In genomic region chrX:37686348-37686736, GRCh38 we compare ENCODE assay signal across 9 cellular contexts. TPM values are rescaled to one million over a fixed set of nuclear protein-coding genes. Genes with fewer than 3 reads are reported as not detected.
DNase-seq lines count a peak whose midpoint lies in the region; ATAC-seq and TF ChIP-seq lines count a peak whose summit lies in the region.
"Had no signal": no experiment of that assay in that cellular context is flagged by ENCODE, and none has a peak within 500 bp of the region (broad histone marks: within the 10 kb centered on the region; RNA-seq: fewer than 3 reads in every experiment).

No MANE protein-coding gene starts in this region.

- H3K27ac Mint-ChIP-seq in Calu3 (ENCODE audit: unreplicated experiment) (peak overlapping the region; percentile 75), nephron progenitor cell (no peak overlapping the region)
- H3K27ac Mint-ChIP-seq: IgD-negative memory B cell had no signal

- peak overlapping the region; percentile 72 to 91 for H3K27ac ChIP-seq in coronary artery

- H3K4me3 ChIP-seq in coronary artery = peak overlapping the region; percentile 73

- CTCF ChIA-PET in Calu3 (lab: Charles Lee) = no interaction called here

- no peaks in the 10 kb centered on the region for H3K27me3 Mint-ChIP-seq in Calu3 (ENCODE audit: unreplicated experiment)
- H3K27me3 Mint-ChIP-seq in nephron progenitor cell (ENCODE audit: low read depth, poor library complexity) = peaks cover 22% of the 10 kb centered on the region

- H3K4me3 Mint-ChIP-seq in Calu3 (ENCODE audit: low read depth, unreplicated experiment) (peak overlapping the region; percentile 89), nephron progenitor cell (peak overlapping the region; percentile 71)

- TF ChIP-seq CTCF in Calu3 (IDR thresholded peaks at IDR 0.05; ENCODE audit: unreplicated experiment) (no peak), coronary artery (IDR thresholded peaks at IDR 0.05) (no peak), nephron progenitor cell (IDR thresholded peaks at IDR 0.05) (no peak)

- H3K9me3 Mint-ChIP-seq in Calu3 (ENCODE audit: low read depth, unreplicated experiment) (no peaks in the 10 kb centered on the region), nephron progenitor cell (peaks cover 24% of the 10 kb centered on the region)
- H3K9me3 Mint-ChIP-seq: IgD-negative memory B cell had no signal

- ATAC-seq in HG03097 (IDR thresholded peaks at IDR 0.05; ENCODE audit: low FRiP score, unreplicated experiment) (no peak), GM21825 (IDR thresholded peaks at IDR 0.05; ENCODE audit: unreplicated experiment) (no peak)

- BruUV-seq in Calu3 (replicated peaks; lab: Mats Ljungman, UMichigan) = no TSS peak

- H3K36me3 Mint-ChIP-seq in Calu3 (ENCODE audit: insufficient read depth, unreplicated experiment) = peaks cover 23% of the 10 kb centered on the region
- H3K36me3 Mint-ChIP-seq in nephron progenitor cell (ENCODE audit: low read depth) = no peaks in the 10 kb centered on the region
- H3K36me3 Mint-ChIP-seq: IgD-negative memory B cell had no signal

- H3K4me1 Mint-ChIP-seq in Calu3 (ENCODE audit: low read depth, unreplicated experiment) = peaks cover 14% of the 10 kb centered on the region
- H3K4me1 Mint-ChIP-seq in nephron progenitor cell = no peaks in the 10 kb centered on the region

- intact Hi-C loops in Calu3 (cut with micrococcal nuclease; ENCODE audit: unreplicated experiment) = loop anchor here (10.0 kb wide), 1 partner anchor 112 kb away; the partner anchor contains the start of gene LANCL3

- DNase-seq in Calu3 (no peak), NCI-H526 treated with DMSO at 0.1 percent for 48 hours (lab: John Stamatoyannopoulos, UW) (peak; percentile 46), coronary artery (ENCODE audit: low spot score) (no peak), nephron progenitor cell (no peak), NCI-H345 (lab: John Stamatoyannopoulos, UW) (no peak), UCSD-AML1 (lab: John Stamatoyannopoulos, UW; ENCODE audit: unreplicated experiment) (no peak)

RNA-seq across cellular contexts. Expression of gene XK, which starts 0.8 kb away (rescaled TPM):
- total RNA-seq in Calu3 (2022) = 11.3 and 14.7 TPM in 2 replicates
